ENCODE assay signal across 8 cellular contexts in the genomic region with DNA sequence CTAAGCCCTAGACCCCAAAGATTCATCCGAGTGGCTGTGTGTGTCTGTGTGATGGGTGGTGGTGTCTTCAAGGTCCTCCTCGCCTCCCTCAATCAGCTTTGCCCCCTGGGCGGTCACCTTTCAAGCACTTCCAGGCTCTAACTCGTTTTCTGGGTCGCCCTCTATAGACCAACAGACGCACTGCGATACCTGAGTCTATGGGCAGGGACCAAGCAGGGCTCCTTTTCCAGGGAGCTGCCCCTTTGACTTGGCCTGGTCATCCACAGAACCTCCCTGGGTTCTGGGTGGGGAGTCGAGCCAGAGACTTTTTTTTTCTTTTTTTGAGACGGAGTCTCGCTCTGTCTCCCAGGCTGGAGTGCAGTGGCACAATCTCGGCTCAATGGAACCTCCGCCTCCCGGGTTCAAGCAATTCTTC. TPM values are rescaled to one million over a fixed set of nuclear protein-coding genes. Genes with fewer than 3 reads are reported as not detected.
A peak's percentile ranks its signal among the peaks of the same experiment; 100 is the strongest.
DNase-seq lines count a peak whose midpoint lies in the region; ATAC-seq and TF ChIP-seq lines count a peak whose summit lies in the region.

No MANE protein-coding gene starts in this region.

- 30 to 32% methylated on average over 13 of the region's 13 CpGs for WGBS in esophagus, 2 donors

- peaks cover 5% of the 10 kb centered on the region for H3K4me1 ChIP-seq in OCI-LY3 (ENCODE audit: low read length)
- H3K4me1 ChIP-seq in esophagus (ENCODE audit: control insufficient read depth in 2 of 2, insufficient read depth in 2 of 2, low read length in 1 of 2): no peaks in the 10 kb centered on the region

- H3K27ac ChIP-seq in OCI-LY3 (ENCODE audit: low read length) (peak overlapping the region; percentile 18), esophagus (ENCODE audit: low read depth in 2 of 2, low read length in 1 of 2) (peak overlapping the region; percentile 97 to 98)

- peak; percentile 47 to 49 for ATAC-seq in naive B cell (ENCODE audit: low read depth in 2 of 2)
- peak; percentile 66 to 71 for ATAC-seq in stimulated activated naive B cell treated with anti-CD40 and anti-IgM and Interleukin-4, amounts not matched to agents 10 μg/mL and 1 μg/mL and 100 μg/mL, for 72 hours (replicated peaks)
- ATAC-seq in GM21619 (IDR thresholded peaks at IDR 0.05; ENCODE audit: unreplicated experiment): no peak

- H3K27me3 ChIP-seq in OCI-LY3 (ENCODE audit: low read depth, low read length): no peaks in the 10 kb centered on the region
- no peaks in the 10 kb centered on the region for H3K27me3 ChIP-seq in esophagus (ENCODE audit: control insufficient read depth in 1 of 2, insufficient read depth in 2 of 2, low read length in 2 of 2)

- H3K9ac ChIP-seq in OCI-LY3 (ENCODE audit: low read length): peak overlapping the region; percentile 78

- peak overlapping the region; percentile 86 to 98 (median 94) for H3K4me3 Mint-ChIP-seq in naive B cell
- H3K4me3 Mint-ChIP-seq in stimulated activated naive B cell treated with anti-CD40 and anti-IgM and Interleukin-4, amounts not matched to agents 10 μg/mL and 1 μg/mL and 100 μg/mL, for 72 hours: peak overlapping the region; percentile 93 to 99

- H2AFZ ChIP-seq in OCI-LY3 (ENCODE audit: low read depth, low read length): peak overlapping the region; percentile 80

- peaks cover 13% of the 10 kb centered on the region for H3K36me3 ChIP-seq in OCI-LY3 (replicated peaks; ENCODE audit: low read depth, low read length)
- peaks cover 7 to 29% of the 10 kb centered on the region in 2 donors for H3K36me3 ChIP-seq in esophagus (ENCODE audit: control insufficient read depth in 2 of 2, insufficient read depth in 2 of 2, low read length in 1 of 2)

- H3K27me3 Mint-ChIP-seq in naive B cell: no peaks in the 10 kb centered on the region
- no peaks in the 10 kb centered on the region for H3K27me3 Mint-ChIP-seq in stimulated activated naive B cell treated with anti-CD40 and anti-IgM and Interleukin-4, amounts not matched to agents 10 μg/mL and 1 μg/mL and 100 μg/mL, for 72 hours

- peaks cover 4 to 14% (median 9%) of the 10 kb centered on the region in 3 donors for H3K4me1 Mint-ChIP-seq in naive B cell
- peaks cover 4 to 12% of the 10 kb centered on the region in 2 donors for H3K4me1 Mint-ChIP-seq in stimulated activated naive B cell treated with anti-CD40 and anti-IgM and Interleukin-4, amounts not matched to agents 10 μg/mL and 1 μg/mL and 100 μg/mL, for 72 hours

- TF ChIP-seq CTCF in OCI-LY3 (IDR thresholded peaks at IDR 0.05; ENCODE audit: low read depth, low read length): peak; percentile 59

- no peaks in the 10 kb centered on the region for H3K36me3 Mint-ChIP-seq in naive B cell
- peaks cover 4 to 22% of the 10 kb centered on the region in 2 donors for H3K36me3 Mint-ChIP-seq in stimulated activated naive B cell treated with anti-CD40 and anti-IgM and Interleukin-4, amounts not matched to agents 10 μg/mL and 1 μg/mL and 100 μg/mL, for 72 hours

- H3K4me3 ChIP-seq in OCI-LY3 (ENCODE audit: low read length) (peak overlapping the region; percentile 95), esophagus (ENCODE audit: low read depth in 1 of 2, low read length in 2 of 2) (peak overlapping the region; percentile 82 to 88)

- no peaks in the 10 kb centered on the region for H3K9me3 Mint-ChIP-seq in naive B cell
- H3K9me3 Mint-ChIP-seq in stimulated activated naive B cell treated with anti-CD40 and anti-IgM and Interleukin-4, amounts not matched to agents 10 μg/mL and 1 μg/mL and 100 μg/mL, for 72 hours: no peaks in the 10 kb centered on the region

- no peaks in the 10 kb centered on the region for H4K20me1 ChIP-seq in OCI-LY3 (ENCODE audit: insufficient read depth, low read length)

- peaks cover 7% of the 10 kb centered on the region for H3K79me2 ChIP-seq in OCI-LY3 (ENCODE audit: low read length)

- H3K4me2 ChIP-seq in OCI-LY3 (ENCODE audit: low read length): peak overlapping the region; percentile 100

- H3K27ac Mint-ChIP-seq in naive B cell: peak overlapping the region in 5 of 6 donors; percentile 51 to 94 (median 70)
- H3K27ac Mint-ChIP-seq in stimulated activated naive B cell treated with anti-CD40 and anti-IgM and Interleukin-4, amounts not matched to agents 10 μg/mL and 1 μg/mL and 100 μg/mL, for 72 hours: no peak overlapping the region

- no peaks in the 10 kb centered on the region for H3K9me3 ChIP-seq in OCI-LY3 (ENCODE audit: insufficient read depth, low read length)
- no peaks in the 10 kb centered on the region for H3K9me3 ChIP-seq in esophagus (ENCODE audit: control insufficient read depth in 2 of 2, insufficient read depth in 1 of 2, low read depth in 1 of 2, low read length in 1 of 2)

- peak; percentile 57 for DNase-seq in DMS153 (lab: John Stamatoyannopoulos, UW)
- peak; percentile 89 for DNase-seq in HPDE6-E6E7 (ENCODE audit: extremely low spot score)
- peak; percentile 66 for DNase-seq in activated T-cell treated with anti-CD3 and anti-CD28 coated beads for 24 hours (ENCODE audit: low read depth)
- peak; percentile 56 for DNase-seq in naive B cell
- peak; percentile 63 for DNase-seq in stimulated activated naive B cell treated with anti-CD40 and anti-IgM and Interleukin-4, amounts not matched to agents 10 μg/mL and 1 μg/mL and 100 μg/mL, for 72 hours

RNA-seq across cellular contexts. Expression of gene SLC27A4, which starts 1.1 kb away (rescaled TPM):
- polyA plus RNA-seq in esophagus (10 to 100 TPM; 65.2 to 69.2 TPM), naive B cell (ENCODE audit: low read depth in 6 of 6) (1 to 10 TPM in 5 of 6 donors, not detected in 1; 2.3 to 6.8 (median 3.6) TPM)

RNA-seq across cellular contexts. Expression of gene COQ4, which starts 18.8 kb away (rescaled TPM):
- polyA plus RNA-seq in esophagus (10 to 100 TPM; 63.2 to 73.6 TPM), naive B cell (ENCODE audit: low read depth in 6 of 6) (10 to 100 TPM; 25.5 to 37.5 (median 31.3) TPM)

RNA-seq across cellular contexts. Expression of gene TRUB2, which starts 19.2 kb away (rescaled TPM):
- polyA plus RNA-seq in esophagus (10 to 100 TPM; 12.5 to 18.8 TPM), naive B cell (ENCODE audit: low read depth in 6 of 6) (10 to 100 TPM; 12.7 to 23.4 (median 22.1) TPM)

RNA-seq across cellular contexts. Expression of gene URM1, which starts 29.7 kb away (rescaled TPM):
- polyA plus RNA-seq in esophagus (10 to 100 TPM; 18.7 to 42.2 TPM), naive B cell (ENCODE audit: low read depth in 6 of 6) (10 to 100 TPM; 36.9 to 44.3 (median 42.0) TPM)

Comparison
In these comparisons a context has a peak if more than half of its experiments do, and no peak if none do; other contexts are left out.
1. RNA of gene SLC27A4, which starts 1.1 kb away (polyA plus RNA-seq): 65.2 to 69.2 TPM in esophagus; 2.3 to 6.8 TPM in naive B cell; every median in the first group is over 4 times any median in the second.
2. Peak in every context shown above with its lines, with median percentiles within 50 percentile points of each other: DNase-seq.